In the genomic region with DNA sequence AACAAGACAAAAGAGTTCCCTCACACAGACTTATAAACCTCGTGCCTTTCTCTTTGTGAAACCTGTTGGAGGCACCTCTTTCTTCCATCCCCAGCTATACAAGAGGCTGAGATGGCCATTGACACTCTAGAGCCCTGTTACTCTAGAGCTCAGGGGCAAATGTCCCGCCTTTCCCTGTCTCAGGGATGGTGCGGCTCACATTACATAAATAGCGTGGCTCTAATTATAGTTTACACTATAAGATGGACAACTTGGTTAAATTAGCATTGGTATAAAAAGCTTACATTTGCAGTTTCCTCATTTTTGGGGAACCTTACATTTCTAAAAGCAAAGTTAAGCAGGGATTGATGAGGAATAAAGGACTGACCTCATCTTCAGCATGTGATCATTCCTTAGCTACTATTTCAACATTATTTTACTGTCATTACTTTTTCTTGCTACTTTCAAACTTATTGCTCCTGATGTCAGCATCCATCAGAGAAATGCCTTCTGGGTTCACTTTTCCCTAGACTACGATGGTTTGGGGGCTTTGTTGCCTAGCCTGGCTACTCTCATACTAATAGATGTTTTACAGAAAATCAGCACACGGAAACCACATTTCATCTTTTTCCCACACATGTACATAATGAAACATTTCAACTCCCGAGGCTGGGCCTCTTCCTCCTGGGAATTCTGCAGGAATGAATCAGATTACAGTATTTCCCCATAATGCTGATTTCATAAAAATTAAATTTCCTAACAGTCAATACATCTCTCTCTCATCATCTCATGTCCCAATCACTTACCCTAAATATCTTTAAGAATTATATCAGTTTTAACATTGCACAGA, we compare ENCODE assay signal across 1 cellular context.
TF ChIP-seq lines count a peak whose summit lies in the region.

No MANE protein-coding gene starts in this region.

TF ChIP-seq in WTC11, 78 proteins besides CTCF, POLR2A, EP300 and RAD21 (continued from another document):
- TF ChIP-seq, protein P1, sequence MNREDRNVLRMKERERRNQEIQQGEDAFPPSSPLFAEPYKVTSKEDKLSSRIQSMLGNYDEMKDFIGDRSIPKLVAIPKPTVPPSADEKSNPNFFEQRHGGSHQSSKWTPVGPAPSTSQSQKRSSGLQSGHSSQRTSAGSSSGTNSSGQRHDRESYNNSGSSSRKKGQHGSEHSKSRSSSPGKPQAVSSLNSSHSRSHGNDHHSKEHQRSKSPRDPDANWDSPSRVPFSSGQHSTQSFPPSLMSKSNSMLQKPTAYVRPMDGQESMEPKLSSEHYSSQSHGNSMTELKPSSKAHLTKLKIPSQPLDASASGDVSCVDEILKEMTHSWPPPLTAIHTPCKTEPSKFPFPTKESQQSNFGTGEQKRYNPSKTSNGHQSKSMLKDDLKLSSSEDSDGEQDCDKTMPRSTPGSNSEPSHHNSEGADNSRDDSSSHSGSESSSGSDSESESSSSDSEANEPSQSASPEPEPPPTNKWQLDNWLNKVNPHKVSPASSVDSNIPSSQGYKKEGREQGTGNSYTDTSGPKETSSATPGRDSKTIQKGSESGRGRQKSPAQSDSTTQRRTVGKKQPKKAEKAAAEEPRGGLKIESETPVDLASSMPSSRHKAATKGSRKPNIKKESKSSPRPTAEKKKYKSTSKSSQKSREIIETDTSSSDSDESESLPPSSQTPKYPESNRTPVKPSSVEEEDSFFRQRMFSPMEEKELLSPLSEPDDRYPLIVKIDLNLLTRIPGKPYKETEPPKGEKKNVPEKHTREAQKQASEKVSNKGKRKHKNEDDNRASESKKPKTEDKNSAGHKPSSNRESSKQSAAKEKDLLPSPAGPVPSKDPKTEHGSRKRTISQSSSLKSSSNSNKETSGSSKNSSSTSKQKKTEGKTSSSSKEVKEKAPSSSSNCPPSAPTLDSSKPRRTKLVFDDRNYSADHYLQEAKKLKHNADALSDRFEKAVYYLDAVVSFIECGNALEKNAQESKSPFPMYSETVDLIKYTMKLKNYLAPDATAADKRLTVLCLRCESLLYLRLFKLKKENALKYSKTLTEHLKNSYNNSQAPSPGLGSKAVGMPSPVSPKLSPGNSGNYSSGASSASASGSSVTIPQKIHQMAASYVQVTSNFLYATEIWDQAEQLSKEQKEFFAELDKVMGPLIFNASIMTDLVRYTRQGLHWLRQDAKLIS (CRISPR knock-in tag; IDR thresholded peaks at IDR 0.05; ENCODE audit: borderline replicate concordance) = no peak
- TF ChIP-seq ZBTB21 (CRISPR knock-in tag; IDR thresholded peaks at IDR 0.05; ENCODE audit: borderline replicate concordance) (no peak), ZNF263 (CRISPR knock-in tag; IDR thresholded peaks at IDR 0.05; ENCODE audit: low read depth) (no peak), NR1H2 (CRISPR knock-in tag; IDR thresholded peaks at IDR 0.05) (no peak), FOXP1 (CRISPR knock-in tag; IDR thresholded peaks at IDR 0.05; ENCODE audit: borderline replicate concordance) (no peak), ZNF138 (CRISPR knock-in tag; conservative IDR thresholded peaks at IDR 0.05) (no peak), IRF2 (CRISPR knock-in tag; IDR thresholded peaks at IDR 0.05; ENCODE audit: borderline replicate concordance, low read depth) (no peak), ELF4 (CRISPR knock-in tag; IDR thresholded peaks at IDR 0.05; ENCODE audit: low read depth) (no peak), TP53 (CRISPR knock-in tag; IDR thresholded peaks at IDR 0.05) (no peak), ESRRA (CRISPR knock-in tag; IDR thresholded peaks at IDR 0.05; ENCODE audit: borderline replicate concordance) (no peak), TEAD4 (CRISPR knock-in tag; IDR thresholded peaks at IDR 0.05) (no peak)
- TF ChIP-seq, protein P2, sequence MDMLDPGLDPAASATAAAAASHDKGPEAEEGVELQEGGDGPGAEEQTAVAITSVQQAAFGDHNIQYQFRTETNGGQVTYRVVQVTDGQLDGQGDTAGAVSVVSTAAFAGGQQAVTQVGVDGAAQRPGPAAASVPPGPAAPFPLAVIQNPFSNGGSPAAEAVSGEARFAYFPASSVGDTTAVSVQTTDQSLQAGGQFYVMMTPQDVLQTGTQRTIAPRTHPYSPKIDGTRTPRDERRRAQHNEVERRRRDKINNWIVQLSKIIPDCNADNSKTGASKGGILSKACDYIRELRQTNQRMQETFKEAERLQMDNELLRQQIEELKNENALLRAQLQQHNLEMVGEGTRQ (CRISPR knock-in tag; IDR thresholded peaks at IDR 0.05) = no peak
- TF ChIP-seq, protein P3, sequence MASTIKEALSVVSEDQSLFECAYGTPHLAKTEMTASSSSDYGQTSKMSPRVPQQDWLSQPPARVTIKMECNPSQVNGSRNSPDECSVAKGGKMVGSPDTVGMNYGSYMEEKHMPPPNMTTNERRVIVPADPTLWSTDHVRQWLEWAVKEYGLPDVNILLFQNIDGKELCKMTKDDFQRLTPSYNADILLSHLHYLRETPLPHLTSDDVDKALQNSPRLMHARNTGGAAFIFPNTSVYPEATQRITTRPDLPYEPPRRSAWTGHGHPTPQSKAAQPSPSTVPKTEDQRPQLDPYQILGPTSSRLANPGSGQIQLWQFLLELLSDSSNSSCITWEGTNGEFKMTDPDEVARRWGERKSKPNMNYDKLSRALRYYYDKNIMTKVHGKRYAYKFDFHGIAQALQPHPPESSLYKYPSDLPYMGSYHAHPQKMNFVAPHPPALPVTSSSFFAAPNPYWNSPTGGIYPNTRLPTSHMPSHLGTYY (CRISPR knock-in tag; IDR thresholded peaks at IDR 0.05) = no peak
